20 cellular contexts compared by ENCODE assay signal in genomic region chr2:192535956-192536685, GRCh38.
"Had no signal": no experiment of that assay in that cellular context is flagged by ENCODE, and none has a peak within 500 bp of the region (broad histone marks: within the 10 kb centered on the region; RNA-seq: fewer than 3 reads in every experiment).

No MANE protein-coding gene starts in this region.

- H3K27me3 ChIP-seq: neural progenitor cell, right lobe of liver, stomach had no signal

- H3K4me3 Mint-ChIP-seq: activated CD4-positive, alpha-beta T cell treated with anti-CD3 and anti-CD28 coated beads, Interleukin-2, amount 10 ng/mL, durations not matched to agents 24 days and 14 days; activated naive CD4-positive, alpha-beta T cell treated with anti-CD3 and anti-CD28 coated beads for 36 hours; activated T-cell treated with anti-CD3 and anti-CD28 coated beads, Interleukin-2, amount 50 U/mL, for 4 hours; central memory CD8-positive, alpha-beta T cell; naive thymus-derived CD4-positive, alpha-beta T cell; neural progenitor cell; stimulated activated effector memory CD8-positive, alpha-beta T cell treated with anti-CD3 and anti-CD28 coated beads, Interleukin-12 subunit alpha, Interleukin-12 subunit beta, amount 100 ng/mL, for 72 hours; type B pancreatic cell had no signal

- H3K36me3 Mint-ChIP-seq: naive thymus-derived CD4-positive, alpha-beta T cell; neural progenitor cell; stimulated activated effector memory CD8-positive, alpha-beta T cell treated with anti-CD3 and anti-CD28 coated beads, Interleukin-12 subunit alpha, Interleukin-12 subunit beta, amount 100 ng/mL, for 72 hours; type B pancreatic cell had no signal

- H3K36me3 ChIP-seq: neural progenitor cell, right lobe of liver, stomach had no signal

- H3K27me3 Mint-ChIP-seq: activated CD4-positive, alpha-beta T cell treated with anti-CD3 and anti-CD28 coated beads, Interleukin-2, amount 10 ng/mL, durations not matched to agents 24 days and 14 days; central memory CD8-positive, alpha-beta T cell; naive thymus-derived CD4-positive, alpha-beta T cell; type B pancreatic cell had no signal

- DNase-seq: activated CD4-positive, alpha-beta T cell treated with anti-CD3 and anti-CD28 coated beads, Interleukin-2, amount 10 ng/mL, durations not matched to agents 24 days and 14 days; activated CD8-positive, alpha-beta memory T cell treated with anti-CD3 and anti-CD28 coated beads, Interleukin-2, amount 50 U/mL, for 4 hours; activated naive CD4-positive, alpha-beta T cell treated with anti-CD3 and anti-CD28 coated beads for 36 hours; activated T-cell treated with anti-CD3 and anti-CD28 coated beads, Interleukin-2, amount 50 U/mL, for 4 hours; anterior cingulate cortex; cortex of kidney; effector CD4-positive, alpha-beta T cell; left cardiac atrium; mesenchymal stem cell; naive thymus-derived CD4-positive, alpha-beta T cell; psoas muscle; right lobe of liver; stimulated activated CD4-positive, alpha-beta T cell treated with anti-CD3 and anti-CD28 coated beads, Interleukin-4, amount 100 ng/mL, for 24 hours; stomach; T1000 had no signal

- FAIRE-seq: islet of Langerhans had no signal

- H3K27ac ChIP-seq: neural progenitor cell, psoas muscle, right lobe of liver, stomach had no signal

- H3K4me1 Mint-ChIP-seq: activated CD4-positive, alpha-beta T cell treated with anti-CD3 and anti-CD28 coated beads, Interleukin-2, amount 10 ng/mL, durations not matched to agents 24 days and 14 days; central memory CD8-positive, alpha-beta T cell; naive thymus-derived CD4-positive, alpha-beta T cell; neural progenitor cell; stimulated activated effector memory CD8-positive, alpha-beta T cell treated with anti-CD3 and anti-CD28 coated beads, Interleukin-12 subunit alpha, Interleukin-12 subunit beta, amount 100 ng/mL, for 72 hours had no signal

- H3K9me3 ChIP-seq: psoas muscle, right lobe of liver, stomach had no signal

- H3K27ac Mint-ChIP-seq: activated CD4-positive, alpha-beta T cell treated with anti-CD3 and anti-CD28 coated beads, Interleukin-2, amount 10 ng/mL, durations not matched to agents 24 days and 14 days; activated naive CD4-positive, alpha-beta T cell treated with anti-CD3 and anti-CD28 coated beads for 36 hours; naive thymus-derived CD4-positive, alpha-beta T cell; neural progenitor cell; stimulated activated effector memory CD8-positive, alpha-beta T cell treated with anti-CD3 and anti-CD28 coated beads, Interleukin-12 subunit alpha, Interleukin-12 subunit beta, amount 100 ng/mL, for 72 hours; type B pancreatic cell had no signal

- H2AFZ ChIP-seq: neural progenitor cell had no signal

- H3K4me1 ChIP-seq: neural progenitor cell, psoas muscle, right lobe of liver had no signal

- H3K9me3 Mint-ChIP-seq: activated CD4-positive, alpha-beta T cell treated with anti-CD3 and anti-CD28 coated beads, Interleukin-2, amount 10 ng/mL, durations not matched to agents 24 days and 14 days; activated naive CD4-positive, alpha-beta T cell treated with anti-CD3 and anti-CD28 coated beads for 36 hours; activated T-cell treated with anti-CD3 and anti-CD28 coated beads, Interleukin-2, amount 50 U/mL, for 4 hours; central memory CD8-positive, alpha-beta T cell; neural progenitor cell; stimulated activated effector memory CD8-positive, alpha-beta T cell treated with anti-CD3 and anti-CD28 coated beads, Interleukin-12 subunit alpha, Interleukin-12 subunit beta, amount 100 ng/mL, for 72 hours; type B pancreatic cell had no signal

- H3K9ac ChIP-seq: neural progenitor cell had no signal

- ATAC-seq: activated T-cell treated with anti-CD3 and anti-CD28 coated beads, Interleukin-2, amount 50 U/mL, for 4 hours; left cardiac atrium; naive thymus-derived CD4-positive, alpha-beta T cell; psoas muscle; right lobe of liver; stimulated activated effector memory CD8-positive, alpha-beta T cell treated with anti-CD3 and anti-CD28 coated beads, Interleukin-12 subunit alpha, Interleukin-12 subunit beta, amount 100 ng/mL, for 72 hours had no signal

- H3K4me2 ChIP-seq: neural progenitor cell had no signal

- H3K4me3 ChIP-seq: neural progenitor cell, psoas muscle, right lobe of liver, stomach had no signal
